In the genomic region with DNA sequence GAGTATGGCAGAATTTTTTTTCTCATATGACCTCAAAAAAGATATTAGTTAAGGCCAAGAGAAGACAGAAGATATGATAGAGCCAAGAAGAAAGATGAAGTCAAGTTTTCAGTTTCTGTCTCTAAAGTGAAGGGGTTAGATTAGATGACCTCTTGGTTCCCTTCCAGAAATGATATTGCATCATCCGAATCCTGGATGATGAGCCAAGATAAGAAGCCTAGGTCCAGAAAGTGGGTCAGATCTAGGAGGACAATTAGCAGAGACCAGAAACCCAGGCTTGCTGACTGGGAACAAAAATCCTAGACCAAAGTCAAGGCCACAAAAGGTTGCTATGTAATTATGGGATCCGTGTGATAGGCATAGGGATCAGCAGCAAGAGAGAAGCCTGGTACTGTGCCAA, we compare ENCODE assay signal across 26 cellular contexts. TPM values are rescaled to one million over a fixed set of nuclear protein-coding genes. Genes with fewer than 3 reads are reported as not detected.
"Had no signal": no experiment of that assay in that cellular context is flagged by ENCODE, and none has a peak within 500 bp of the region (broad histone marks: within the 10 kb centered on the region; RNA-seq: fewer than 3 reads in every experiment).

No MANE protein-coding gene starts in this region.

- H3K27ac Mint-ChIP-seq: activated CD4-positive, alpha-beta memory T cell treated with anti-CD3 and anti-CD28 coated beads for 36 hours; activated CD4-positive, alpha-beta T cell treated with anti-CD3 and anti-CD28 coated beads, Interleukin-2, amount 10 ng/mL, durations not matched to agents 7 days and 5 days; activated naive CD4-positive, alpha-beta T cell treated with anti-CD3 and anti-CD28 coated beads, Interleukin-2, amount 50 U/mL, for 72 hours; activated naive CD8-positive, alpha-beta T cell treated with anti-CD3 and anti-CD28 coated beads, Interleukin-2, amount 50 U/mL, for 24 hours had no signal

- DNase-seq: activated CD4-positive, alpha-beta memory T cell treated with anti-CD3 and anti-CD28 coated beads for 36 hours; activated CD4-positive, alpha-beta T cell treated with anti-CD3 and anti-CD28 coated beads, Interleukin-2, amount 10 ng/mL, durations not matched to agents 7 days and 5 days; activated CD4-positive, CD25-positive, alpha-beta regulatory T cell; activated CD8-positive, alpha-beta memory T cell treated with anti-CD3 and anti-CD28 coated beads for 24 hours; activated effector memory CD4-positive, alpha-beta T cell treated with anti-CD3 and anti-CD28 coated beads, Interleukin-2, amount 50 U/mL, for 16 hours; activated naive CD4-positive, alpha-beta T cell treated with Interleukin-2 at 50 U/mL for 16 hours; activated naive CD8-positive, alpha-beta T cell treated with anti-CD3 and anti-CD28 coated beads, Interleukin-2, amount 50 U/mL, for 24 hours; activated T-cell treated with anti-CD3 and anti-CD28 coated beads, Interleukin-2, amount 50 U/mL, for 4 hours; amygdala; brain microvascular endothelial cell; cerebellar nuclear complex; colonic mucosa; KG1; NCI-H1092; NCI-H1694; NCI-H2029; NCI-H446; NCI-H524; NCI-H82; PC-9; SHP77 treated with DMSO at 0.1 percent for 48 hours; T-helper 2 cell; T1000 had no signal

- H3K4me3 Mint-ChIP-seq: activated CD4-positive, alpha-beta memory T cell treated with anti-CD3 and anti-CD28 coated beads for 36 hours; activated CD4-positive, alpha-beta T cell treated with anti-CD3 and anti-CD28 coated beads, Interleukin-2, amount 10 ng/mL, durations not matched to agents 7 days and 5 days; activated naive CD8-positive, alpha-beta T cell treated with anti-CD3 and anti-CD28 coated beads, Interleukin-2, amount 50 U/mL, for 24 hours; activated T-cell treated with anti-CD3 and anti-CD28 coated beads, Interleukin-2, amount 50 U/mL, for 4 hours had no signal

- H3K27me3 Mint-ChIP-seq: activated CD4-positive, alpha-beta memory T cell treated with anti-CD3 and anti-CD28 coated beads for 36 hours; activated CD4-positive, alpha-beta T cell treated with anti-CD3 and anti-CD28 coated beads, Interleukin-2, amount 10 ng/mL, durations not matched to agents 7 days and 5 days; activated naive CD8-positive, alpha-beta T cell treated with anti-CD3 and anti-CD28 coated beads, Interleukin-2, amount 50 U/mL, for 24 hours had no signal

- H3K36me3 Mint-ChIP-seq: activated CD4-positive, alpha-beta memory T cell treated with anti-CD3 and anti-CD28 coated beads for 36 hours; activated naive CD4-positive, alpha-beta T cell treated with anti-CD3 and anti-CD28 coated beads, Interleukin-2, amount 50 U/mL, for 72 hours had no signal

- ATAC-seq: activated naive CD4-positive, alpha-beta T cell treated with anti-CD3 and anti-CD28 coated beads, Interleukin-2, amount 50 U/mL, for 72 hours; activated naive CD8-positive, alpha-beta T cell treated with anti-CD3 and anti-CD28 coated beads, Interleukin-2, amount 50 U/mL, for 24 hours; activated T-cell treated with anti-CD3 and anti-CD28 coated beads, Interleukin-2, amount 50 U/mL, for 4 hours had no signal

- H3K4me1 Mint-ChIP-seq: activated naive CD8-positive, alpha-beta T cell treated with anti-CD3 and anti-CD28 coated beads, Interleukin-2, amount 50 U/mL, for 24 hours had no signal

- H3K9me3 ChIP-seq: colonic mucosa had no signal

RNA-seq across cellular contexts. Expression of gene SATL1, which starts 20.2 kb away (rescaled TPM):
- total RNA-seq: activated CD4-positive, alpha-beta memory T cell treated with anti-CD3 and anti-CD28 coated beads for 36 hours; activated CD4-positive, alpha-beta T cell treated with anti-CD3 and anti-CD28 coated beads, Interleukin-2, amount 10 ng/mL, durations not matched to agents 7 days and 5 days; activated naive CD4-positive, alpha-beta T cell treated with anti-CD3 and anti-CD28 coated beads, Interleukin-2, amount 50 U/mL, for 72 hours; activated T-cell treated with anti-CD3 and anti-CD28 coated beads, Interleukin-2, amount 50 U/mL, for 4 hours; colonic mucosa; LHCN-M2; M059J; PC-9 had no signal

RNA-seq across cellular contexts. Expression of gene ZNF711, which starts 20.4 kb away (rescaled TPM):
- total RNA-seq: PC-9 had no signal
